In genomic region chr12:131039551-131039950, GRCh38 we compare ENCODE assay signal across 15 cellular contexts.
DNase-seq lines count a peak whose midpoint lies in the region; ATAC-seq and TF ChIP-seq lines count a peak whose summit lies in the region.
"Had no signal": no experiment of that assay in that cellular context is flagged by ENCODE, and none has a peak within 500 bp of the region (broad histone marks: within the 10 kb centered on the region; RNA-seq: fewer than 3 reads in every experiment).

No MANE protein-coding gene starts in this region.

- H2AFZ ChIP-seq in SK-N-SH (ENCODE audit: low read depth) = no peak overlapping the region

- CTCF ChIA-PET in SK-N-SH (lab: Yijun Ruan, JAX) = interaction anchor here (0.8 to 1.0 kb wide), 2 partner anchors 65 to 93 kb away, joined by 3 to 5 read pairs; no protein-coding TSS in a partner anchor
- CTCF ChIA-PET in CD8-positive, alpha-beta T cell (lab: Charles Lee) = no interaction called here

- no peak for ATAC-seq in lower lobe of right lung
- ATAC-seq in HG03354 (IDR thresholded peaks at IDR 0.05; ENCODE audit: poor library complexity, severe bottlenecking, unreplicated experiment) = no peak
- no peak for ATAC-seq in CD8-positive, alpha-beta T cell
- ATAC-seq: A549, GM12878, HCT116, K562 had no signal

- H3K9me3 ChIP-seq in lower lobe of right lung (no peaks in the 10 kb centered on the region), SK-N-SH (no peaks in the 10 kb centered on the region)
- H3K9me3 ChIP-seq in CD8-positive, alpha-beta T cell (ENCODE audit: low read length) = no peaks in the 10 kb centered on the region
- H3K9me3 ChIP-seq: A549, BE2C had no signal

- no peaks in the 10 kb centered on the region for H3K27me3 ChIP-seq in H7 (ENCODE audit: control insufficient read depth, insufficient read depth, low read length)
- no peaks in the 10 kb centered on the region for H3K27me3 ChIP-seq in lower lobe of right lung (ENCODE audit: low read depth)
- no peaks in the 10 kb centered on the region for H3K27me3 ChIP-seq in SK-N-SH (ENCODE audit: insufficient read depth)
- no peaks in the 10 kb centered on the region for H3K27me3 ChIP-seq in CD8-positive, alpha-beta T cell (ENCODE audit: insufficient read depth, low read length)

- TF ChIP-seq CTCF in lower lobe of right lung (IDR thresholded peaks at IDR 0.05) = no peak
- no peak for TF ChIP-seq CTCF in SK-N-SH (IDR thresholded peaks at IDR 0.05)
- TF ChIP-seq CTCF in CD8-positive, alpha-beta T cell (IDR thresholded peaks at IDR 0.05) = no peak

- H3K4me3 ChIP-seq in H7 (ENCODE audit: insufficient read depth, low read depth, low read length) = no peak overlapping the region
- H3K4me3 ChIP-seq in lower lobe of right lung = no peak overlapping the region
- no peak overlapping the region for H3K4me3 ChIP-seq in SK-N-SH (ENCODE audit: low read depth in 2 of 2, low read length in 1 of 2)
- no peak overlapping the region for H3K4me3 ChIP-seq in CD8-positive, alpha-beta T cell (ENCODE audit: low read depth, low read length)
- H3K4me3 ChIP-seq: A549, GM12878, K562 had no signal

- H3K36me3 ChIP-seq in H7 (replicated peaks; ENCODE audit: control insufficient read depth, insufficient read depth, low read length) (no peaks in the 10 kb centered on the region), lower lobe of right lung (peaks cover 15% of the 10 kb centered on the region), SK-N-SH (replicated peaks in 1 of 2; ENCODE audit: control insufficient read depth in 1 of 2, insufficient read depth in 2 of 2, low read length in 1 of 2) (no peaks in the 10 kb centered on the region)
- H3K36me3 ChIP-seq in CD8-positive, alpha-beta T cell (ENCODE audit: insufficient read depth, low read length) = no peaks in the 10 kb centered on the region
- H3K36me3 ChIP-seq: BE2C had no signal

- DNase-seq in H7 (peak; percentile 47), lower lobe of right lung (peak; percentile 26), posterior vena cava (ENCODE audit: low spot score) (peak; percentile 76), SK-N-SH (no peak), D341Med (ENCODE audit: low spot score) (no peak)
- no peak for DNase-seq in CD8-positive, alpha-beta T cell
- DNase-seq: Calu3; CD4-positive, CD25-positive, alpha-beta regulatory T cell; DMS79 had no signal

- H3K27ac Mint-ChIP-seq in CD8-positive, alpha-beta T cell = no peak overlapping the region
- H3K27ac Mint-ChIP-seq: CD4-positive, CD25-positive, alpha-beta regulatory T cell had no signal

- POLR2A ChIA-PET in SK-N-SH (lab: Yijun Ruan, JAX) = no interaction called here
- POLR2A ChIA-PET in CD8-positive, alpha-beta T cell (lab: Charles Lee) = no interaction called here

- no peaks in the 10 kb centered on the region for H3K79me2 ChIP-seq in SK-N-SH (ENCODE audit: insufficient read depth)

- no peak overlapping the region for H3K4me3 Mint-ChIP-seq in CD8-positive, alpha-beta T cell
- H3K4me3 Mint-ChIP-seq: CD4-positive, CD25-positive, alpha-beta regulatory T cell had no signal

- no peaks in the 10 kb centered on the region for H3K9me2 ChIP-seq in SK-N-SH

- H3K4me1 ChIP-seq in lower lobe of right lung (peaks cover 4% of the 10 kb centered on the region), SK-N-SH (ENCODE audit: control insufficient read depth in 1 of 2, insufficient read depth in 2 of 2, low read depth in 1 of 2, low read length in 1 of 2) (peaks cover 0 to 39% of the 10 kb centered on the region in 2 experiments; a peak in 1 of 4 replicates)
- H3K4me1 ChIP-seq in CD8-positive, alpha-beta T cell (ENCODE audit: insufficient read depth, low read length) = no peaks in the 10 kb centered on the region
- H3K4me1 ChIP-seq: A549 had no signal

- TF ChIP-seq EP300 in SK-N-SH (IDR thresholded peaks at IDR 0.05; ENCODE audit: borderline replicate concordance in 1 of 2, low read depth in 1 of 2, low read length in 1 of 2) = no peak

- WGBS in SK-N-SH (ENCODE audit: low lambda C conversion rate) = 55% methylated on average over 6 of the region's 12 CpGs

- H3F3A ChIP-seq in SK-N-SH (replicated peaks; ENCODE audit: insufficient read depth) = no peaks in the 10 kb centered on the region

- no peaks in the 10 kb centered on the region for H3K9me3 Mint-ChIP-seq in CD8-positive, alpha-beta T cell
- H3K9me3 Mint-ChIP-seq: CD4-positive, CD25-positive, alpha-beta regulatory T cell had no signal

- H3K4me1 Mint-ChIP-seq in CD8-positive, alpha-beta T cell (ENCODE audit: low read depth) = peaks cover 6% of the 10 kb centered on the region

- H3K27ac ChIP-seq in lower lobe of right lung (no peak overlapping the region), SK-N-SH (ENCODE audit: low read depth in 2 of 2, low read length in 1 of 2) (no peak overlapping the region)
- H3K27ac ChIP-seq in CD8-positive, alpha-beta T cell (ENCODE audit: low read depth, low read length) = no peak overlapping the region
- H3K27ac ChIP-seq: A549 had no signal

- H3K27me3 Mint-ChIP-seq in CD8-positive, alpha-beta T cell (ENCODE audit: low read depth) = no peaks in the 10 kb centered on the region
- H3K27me3 Mint-ChIP-seq: CD4-positive, CD25-positive, alpha-beta regulatory T cell had no signal

- TF ChIP-seq RAD21 in SK-N-SH (IDR thresholded peaks at IDR 0.05; ENCODE audit: low read length) = no peak

- no peaks in the 10 kb centered on the region for H3K36me3 Mint-ChIP-seq in CD8-positive, alpha-beta T cell
- H3K36me3 Mint-ChIP-seq: CD4-positive, CD25-positive, alpha-beta regulatory T cell had no signal

- H3K4me2 ChIP-seq in SK-N-SH = no peak overlapping the region
- H3K4me2 ChIP-seq: A549 had no signal

- intact Hi-C loops in lower lobe of right lung (cut with DNase I) (no loop called here), posterior vena cava (cut with DNase I) (no loop called here)
- intact Hi-C loops in CD8-positive, alpha-beta T cell (cut with DNase I, micrococcal nuclease) = no loop called here

- H3K9ac ChIP-seq in SK-N-SH = no peak overlapping the region

- no peaks in the 10 kb centered on the region for H4K20me1 ChIP-seq in SK-N-SH (ENCODE audit: insufficient read depth)

TF ChIP-seq in SK-N-SH, 30 proteins besides CTCF, POLR2A, EP300 and RAD21:
- TF ChIP-seq TEAD4 (IDR thresholded peaks at IDR 0.05; ENCODE audit: borderline replicate concordance, insufficient read depth) (no peak), NRF1 (IDR thresholded peaks at IDR 0.05; ENCODE audit: low read depth, low read length) (no peak), GABPA (IDR thresholded peaks at IDR 0.05; ENCODE audit: low read depth) (no peak), RCOR1 (IDR thresholded peaks at IDR 0.05; ENCODE audit: low read length) (no peak), MXI1 (IDR thresholded peaks at IDR 0.05; ENCODE audit: low read depth, low read length) (no peak), RFX5 (IDR thresholded peaks at IDR 0.05; ENCODE audit: low read length) (no peak), GATA2 (CRISPR knock-in tag; IDR thresholded peaks at IDR 0.05) (no peak), ELF1 (IDR thresholded peaks at IDR 0.05) (no peak), TAF1 (IDR thresholded peaks at IDR 0.05; ENCODE audit: borderline replicate concordance, low read depth, low read length) (no peak), USF1 (IDR thresholded peaks at IDR 0.05; ENCODE audit: borderline replicate concordance, low read depth) (no peak), SMC3 (IDR thresholded peaks at IDR 0.05; ENCODE audit: low read depth, low read length) (no peak), YY1 (IDR thresholded peaks at IDR 0.05; ENCODE audit: low read depth) (no peak), TCF12 (IDR thresholded peaks at IDR 0.05) (no peak), JUND (IDR thresholded peaks at IDR 0.05) (no peak), USF2 (IDR thresholded peaks at IDR 0.05; ENCODE audit: borderline replicate concordance, low read depth, low read length) (no peak), CHD2 (IDR thresholded peaks at IDR 0.05; ENCODE audit: low read length, partially characterized antibody) (no peak), IRF3 (IDR thresholded peaks at IDR 0.05; ENCODE audit: low read depth, low read length) (no peak), MAX (IDR thresholded peaks at IDR 0.05; ENCODE audit: low read depth) (no peak), NFIC (IDR thresholded peaks at IDR 0.05; ENCODE audit: borderline replicate concordance) (no peak)

Comparison
In these comparisons a context has a peak if more than half of its experiments do, and no peak if none do; other contexts are left out.
1. DNase-seq: peak in H7 (single experiment), lower lobe of right lung (single experiment) and posterior vena cava (single experiment); none in SK-N-SH (single experiment), CD8-positive, alpha-beta T cell (0 of 7) and D341Med (single experiment).